11 cellular contexts compared by ENCODE assay signal in the genomic region with DNA sequence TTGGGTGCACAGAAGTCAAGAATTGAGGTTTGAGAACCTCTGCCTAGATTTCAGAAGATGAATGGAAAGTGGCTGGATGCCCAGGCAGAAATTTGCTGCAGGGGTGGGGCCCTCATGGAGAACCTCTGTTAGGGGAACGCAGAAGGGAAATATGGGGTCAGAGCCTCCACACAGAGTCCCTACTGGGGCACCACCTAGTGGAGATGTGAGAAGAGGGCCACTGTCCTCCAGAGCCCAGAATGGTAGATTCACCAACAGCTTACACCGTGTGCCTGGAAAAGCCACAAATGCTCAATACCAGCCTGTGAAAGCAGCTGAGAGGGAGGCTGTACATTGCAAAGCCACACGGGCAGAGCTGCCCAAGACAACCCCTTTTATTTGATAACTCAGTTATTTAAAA.
A peak's percentile ranks its signal among the peaks of the same experiment; 100 is the strongest.
DNase-seq lines count a peak whose midpoint lies in the region; FAIRE-seq and TF ChIP-seq lines count a peak whose summit lies in the region.
"Had no signal": no experiment of that assay in that cellular context is flagged by ENCODE, and none has a peak within 500 bp of the region (broad histone marks: within the 10 kb centered on the region; RNA-seq: fewer than 3 reads in every experiment).

No MANE protein-coding gene starts in this region.

- H4K5ac ChIP-seq in H1 (ENCODE audit: insufficient read length, low read depth, low read length): no peak overlapping the region

- H4K20me1 ChIP-seq in H1 (replicated peaks in 1 of 2; ENCODE audit: control insufficient read depth in 1 of 2, insufficient read depth in 2 of 2, low read length in 2 of 2): no peaks in the 10 kb centered on the region

- FAIRE-seq in H1 (lab: Jason Lieb, UNC): no peak

- H2BK120ac ChIP-seq in H1 (replicated peaks; ENCODE audit: low read depth, low read length): no peak overlapping the region

- TF ChIP-seq EP300 in H1 (IDR thresholded peaks at IDR 0.05; ENCODE audit: borderline replicate concordance in 1 of 2, low read depth in 2 of 2, low read length in 2 of 2): no peak

- no peak overlapping the region for H2BK15ac ChIP-seq in H1 (ENCODE audit: low read length)

- 0 out of 4 replicates have a peak, but pooled peaks cover 0 to 4% of the 10 kb centered on the region in 2 experiments for H3K9me3 ChIP-seq in H1 (ENCODE audit: insufficient read depth in 2 of 2, low read depth in 1 of 2, low read length in 1 of 2)

- H4K91ac ChIP-seq in H1 (replicated peaks; ENCODE audit: insufficient read length, low read length): no peak overlapping the region

- H3K4me1 ChIP-seq in H1 (replicated peaks in 1 of 4; ENCODE audit: control insufficient read depth in 3 of 4, insufficient read depth in 4 of 4, low read length in 3 of 4): no peaks in the 10 kb centered on the region
- H3K4me1 ChIP-seq: breast epithelium had no signal

- H3K4me2 ChIP-seq in H1 (ENCODE audit: insufficient read depth in 1 of 2, low read depth in 2 of 2, low read length in 2 of 2): no peak overlapping the region

- no peak overlapping the region for H3K56ac ChIP-seq in H1 (replicated peaks; ENCODE audit: insufficient read length, low read depth, low read length)

- peak; percentile 64 to 67 for TF ChIP-seq RAD21 in H1 (IDR thresholded peaks at IDR 0.05 in 1 of 2, conservative IDR thresholded peaks at IDR 0.05 in 1 of 2; ENCODE audit: low read depth in 2 of 2, low read length in 2 of 2)

- CTCF ChIA-PET in H1 (lab: Charles Lee; ENCODE audit: partially characterized antibody): interaction anchor here (0.6 to 1.1 kb wide), 5 partner anchors 21 to 330 kb away, joined by 3 to 4 read pairs (median 3); no protein-coding TSS in a partner anchor

- no peak overlapping the region for H3K14ac ChIP-seq in H1 (ENCODE audit: insufficient read length)

- TF ChIP-seq CTCF in LNCAP (IDR thresholded peaks at IDR 0.05): peak; percentile 38
- TF ChIP-seq CTCF in H1 (IDR thresholded peaks at IDR 0.05; ENCODE audit: control extremely low read depth in 1 of 3, insufficient read depth in 1 of 3, low read depth in 1 of 3, low read length in 3 of 3): peak; percentile 32 to 45 (median 32); a peak in 3 of 4 replicates

- no peaks in the 10 kb centered on the region for H3K36me3 ChIP-seq in H1 (ENCODE audit: control insufficient read depth in 2 of 4, insufficient read depth in 4 of 4, low read length in 3 of 4)
- H3K36me3 ChIP-seq: breast epithelium had no signal

- no peak overlapping the region for H3K9ac ChIP-seq in H1 (replicated peaks in 1 of 4; ENCODE audit: extremely low read depth in 1 of 4, low read depth in 3 of 4, low read length in 3 of 4)

- H3K23ac ChIP-seq in H1 (ENCODE audit: insufficient read length): no peak overlapping the region

- H3K23me2 ChIP-seq in H1 (ENCODE audit: low read depth, low read length): no peaks in the 10 kb centered on the region

- no peaks in the 10 kb centered on the region for H3K79me1 ChIP-seq in H1 (ENCODE audit: low read depth, low read length)

- peaks cover 0 to 6% (median 2%) of the 10 kb centered on the region in 4 experiments; a peak in 3 of 7 replicates for H3K27me3 ChIP-seq in H1 (replicated peaks in 1 of 4; ENCODE audit: control insufficient read depth in 3 of 4, extremely low read depth in 1 of 4, insufficient read depth in 3 of 4, low read length in 3 of 4)
- H3K27me3 ChIP-seq: breast epithelium had no signal

- TF ChIP-seq POLR2A in H1 (IDR thresholded peaks at IDR 0.05; ENCODE audit: control extremely low read depth in 1 of 2, low read depth in 2 of 2, low read length in 2 of 2): no peak

- 94% methylated on average over 3 of the region's 3 CpGs; no CpG with 5 or more reads in 1 of the 2 experiments for WGBS in H1 (ENCODE audit: extremely low coverage in 1 of 2, insufficient coverage in 1 of 2, insufficient read length in 1 of 2, insufficient replicate concordance in 2 of 2, low coverage in 1 of 2, low lambda C conversion rate in 2 of 2, missing lambda C conversion rate in 1 of 2), 2 experiments

- no peak overlapping the region for H2AFZ ChIP-seq in H1 (ENCODE audit: low read length)

- no peak overlapping the region for H3K18ac ChIP-seq in H1 (ENCODE audit: extremely low read depth, low read length)

- POLR2A ChIA-PET in H1 (lab: Charles Lee; ENCODE audit: partially characterized antibody): no interaction called here

- H2BK5ac ChIP-seq in H1 (ENCODE audit: low read depth, low read length): no peak overlapping the region

- H3K79me2 ChIP-seq in H1 (ENCODE audit: control insufficient read depth in 1 of 2, insufficient read depth in 2 of 2, low read length in 2 of 2): no peaks in the 10 kb centered on the region

- H2BK20ac ChIP-seq in H1 (ENCODE audit: low read length): no peak overlapping the region

- no peak overlapping the region for H2AK5ac ChIP-seq in H1 (ENCODE audit: low read depth, low read length)

- peak; percentile 11 for DNase-seq in stimulated activated CD4-positive, alpha-beta T cell treated with anti-CD3 and anti-CD28 coated beads, Interleukin-15, amount 100 ng/mL, for 24 hours
- no peak for DNase-seq in stimulated activated CD4-positive, alpha-beta T cell treated with anti-CD3 and anti-CD28 coated beads, Interleukin-4, amount 100 ng/mL, for 4 hours
- DNase-seq in H1 (ENCODE audit: low read depth in 1 of 2, low spot score in 2 of 2) (no peak), ecto neural progenitor cell (ENCODE audit: low spot score) (no peak), activated gamma-delta T cell (lab: John Stamatoyannopoulos, UW) (no peak), GDM1 (lab: John Stamatoyannopoulos, UW) (no peak), retina (no peak)
- DNase-seq: Calu3, head of caudate nucleus had no signal

- H3K4ac ChIP-seq in H1 (replicated peaks; ENCODE audit: insufficient read length, low read depth, low read length): no peak overlapping the region

- no peak overlapping the region for H2BK12ac ChIP-seq in H1 (ENCODE audit: low read depth, low read length)

- H4K8ac ChIP-seq in H1 (ENCODE audit: extremely low read depth, insufficient read depth, low read length): no peak overlapping the region

- H3K27ac ChIP-seq in H1 (ENCODE audit: low read depth, low read length): no peak overlapping the region
- H3K27ac ChIP-seq: breast epithelium had no signal

- H3K4me3 ChIP-seq in H1 (ENCODE audit: extremely low read depth in 1 of 4, insufficient read depth in 2 of 4, low read depth in 3 of 4, low read length in 4 of 4): no peak overlapping the region
- H3K4me3 ChIP-seq: breast epithelium had no signal

TF ChIP-seq in H1, 55 proteins besides CTCF, POLR2A, EP300 and RAD21 (continues in another document):
- TF ChIP-seq KDM1A (IDR thresholded peaks at IDR 0.05; ENCODE audit: borderline replicate concordance, low read length): no peak
- TF ChIP-seq ZNF274 (IDR thresholded peaks at IDR 0.05; ENCODE audit: borderline replicate concordance, extremely low read depth, low read length): no peak
- no peak for TF ChIP-seq CTBP2 (IDR thresholded peaks at IDR 0.05; ENCODE audit: borderline replicate concordance, insufficient read depth, insufficient read length, low read length)
- TF ChIP-seq JUN (IDR thresholded peaks at IDR 0.05; ENCODE audit: low read depth, low read length): no peak
- TF ChIP-seq HDAC6 (IDR thresholded peaks at IDR 0.05; ENCODE audit: low read depth, low read length): no peak
- no peak for TF ChIP-seq GABPA (IDR thresholded peaks at IDR 0.05; ENCODE audit: borderline replicate concordance, insufficient read depth, low read length)
- no peak for TF ChIP-seq KDM5A (IDR thresholded peaks at IDR 0.05; ENCODE audit: low read length)
- TF ChIP-seq SIN3A (conservative IDR thresholded peaks at IDR 0.05 in 1 of 2, IDR thresholded peaks at IDR 0.05 in 1 of 2; ENCODE audit: low read depth in 1 of 2, low read length in 2 of 2): no peak
- TF ChIP-seq CEBPB (IDR thresholded peaks at IDR 0.05; ENCODE audit: low read depth, low read length): no peak
- no peak for TF ChIP-seq BRCA1 (IDR thresholded peaks at IDR 0.05; ENCODE audit: low read depth, low read length)
